Comparison of ENCODE assay signal across 29 cellular contexts in the genomic region with DNA sequence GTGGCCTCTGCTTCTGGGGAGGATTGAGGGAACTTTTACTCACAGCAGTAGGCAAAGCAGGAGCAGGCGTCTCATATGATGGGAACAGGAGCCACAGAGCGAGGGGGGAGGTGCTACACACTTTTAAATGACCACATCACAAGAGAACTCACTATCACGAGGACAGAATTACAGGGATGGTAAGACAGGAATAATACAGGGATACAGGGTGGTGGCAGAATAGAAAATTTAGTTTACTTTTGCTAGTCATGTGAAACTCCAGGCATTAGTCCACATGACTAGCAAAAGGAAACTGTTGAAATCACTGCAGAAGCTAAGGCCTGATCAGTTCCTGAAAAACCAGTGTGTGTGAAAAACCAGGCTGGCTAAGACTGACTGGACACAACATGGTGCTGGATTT.
"Had no signal": no experiment of that assay in that cellular context is flagged by ENCODE, and none has a peak within 500 bp of the region (broad histone marks: within the 10 kb centered on the region; RNA-seq: fewer than 3 reads in every experiment).

No MANE protein-coding gene starts in this region.

- ATAC-seq: activated CD8-positive, alpha-beta memory T cell treated with anti-CD3 and anti-CD28 coated beads, Interleukin-2, amount 10 ng/mL, durations not matched to agents 7 days and 5 days; activated CD8-positive, alpha-beta T cell treated with anti-CD3 and anti-CD28 coated beads, Interleukin-2, amount 10 ng/mL, durations not matched to agents 7 days and 5 days; activated naive CD8-positive, alpha-beta T cell treated with anti-CD3 and anti-CD28 coated beads, Interleukin-2, amount 50 U/mL, for 24 hours had no signal

- H3K27ac ChIP-seq: ascending aorta, cardiac muscle cell, VCaP had no signal

- H3K4me3 ChIP-seq: ascending aorta, cardiac muscle cell had no signal

- H3K36me3 ChIP-seq: ascending aorta, cardiac muscle cell had no signal

- H3K4me1 ChIP-seq: ascending aorta had no signal

- DNase-seq: activated B cell treated with CpG ODN at 0.5 μM for 24 hours; activated CD4-positive, alpha-beta memory T cell treated with anti-CD3 and anti-CD28 coated beads, Interleukin-2, amount 10 ng/mL, durations not matched to agents 7 days and 5 days; activated CD4-positive, alpha-beta T cell treated with anti-CD3 and anti-CD28 coated beads for 4 hours; activated CD4-positive, alpha-beta T cell treated with anti-CD3 and anti-CD28 coated beads, Interleukin-2, amount 10 ng/mL, durations not matched to agents 24 days and 14 days; activated CD4-positive, alpha-beta T cell treated with anti-CD3 and anti-CD28 coated beads, Interleukin-2, amount 50 U/mL, for 1 hour; activated CD4-positive, alpha-beta T cell treated with anti-CD3 and anti-CD28 coated beads, Interleukin-2, amount 50 U/mL, for 48 hours; activated CD4-positive, CD25-positive, alpha-beta regulatory T cell treated with anti-CD3 and anti-CD28 coated beads, Interleukin-2, amount 50 U/mL, for 72 hours; activated CD8-positive, alpha-beta memory T cell treated with anti-CD3 and anti-CD28 coated beads for 24 hours; activated CD8-positive, alpha-beta memory T cell treated with anti-CD3 and anti-CD28 coated beads, Interleukin-2, amount 10 ng/mL, durations not matched to agents 7 days and 5 days; activated CD8-positive, alpha-beta memory T cell treated with anti-CD3 and anti-CD28 coated beads, Interleukin-2, amount 50 U/mL, for 48 hours; activated CD8-positive, alpha-beta T cell treated with anti-CD3 and anti-CD28 coated beads, Interleukin-2, amount 10 ng/mL, durations not matched to agents 7 days and 5 days; activated effector memory CD4-positive, alpha-beta T cell treated with Interleukin-2 at 50 U/mL for 16 hours; activated gamma-delta T cell; activated naive CD4-positive, alpha-beta T cell treated with anti-CD3 and anti-CD28 coated beads, Interleukin-2, amount 10 ng/mL, durations not matched to agents 7 days and 5 days; activated naive CD4-positive, alpha-beta T cell treated with Interleukin-2 at 50 U/mL for 16 hours; activated naive CD8-positive, alpha-beta T cell treated with anti-CD3 and anti-CD28 coated beads, Interleukin-2, amount 10 ng/mL, durations not matched to agents 7 days and 5 days; activated naive CD8-positive, alpha-beta T cell treated with anti-CD3 and anti-CD28 coated beads, Interleukin-2, amount 50 U/mL, for 24 hours; activated T-cell treated with anti-CD3 and anti-CD28 coated beads, Interleukin-2, amount 50 U/mL, for 24 hours; activated T-cell treated with anti-CD3 and anti-CD28 coated beads, Interleukin-2, amount 50 U/mL, for 48 hours; amygdala; anterior cingulate cortex; caudate nucleus; cerebellar nuclear complex; T-helper 1 cell; T-helper 2 cell; T-helper 9 cell had no signal

- H3K27me3 ChIP-seq: ascending aorta, cardiac muscle cell had no signal

- H3K9me3 ChIP-seq: ascending aorta had no signal
